In the genomic region with DNA sequence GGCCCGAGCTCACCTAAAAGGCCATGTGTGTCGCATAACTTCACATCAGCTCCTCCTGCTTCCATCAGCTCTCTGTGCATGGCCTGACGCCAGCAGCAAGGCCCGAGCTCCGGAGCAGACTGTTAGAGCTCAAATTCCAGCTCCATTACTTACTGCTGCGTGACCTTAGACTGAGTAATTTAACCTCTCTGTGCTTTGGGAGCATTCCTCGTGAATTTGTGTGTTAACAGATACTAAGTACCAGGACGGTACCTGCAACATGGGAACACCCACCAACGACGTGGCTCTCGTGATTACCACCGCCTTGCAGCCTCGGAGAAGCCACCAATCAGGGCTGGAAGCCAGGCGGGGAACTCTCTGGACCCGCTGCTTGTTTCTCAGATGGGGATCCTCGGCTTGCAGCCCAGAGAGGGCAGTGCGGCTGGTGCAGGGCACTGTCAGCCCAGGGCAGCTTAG, we compare ENCODE assay signal across 1 cellular context.
TF ChIP-seq lines count a peak whose summit lies in the region.

No MANE protein-coding gene starts in this region.

TF ChIP-seq in WTC11, 78 proteins besides CTCF, POLR2A, EP300 and RAD21 (continued from another document):
- TF ChIP-seq, protein P1, sequence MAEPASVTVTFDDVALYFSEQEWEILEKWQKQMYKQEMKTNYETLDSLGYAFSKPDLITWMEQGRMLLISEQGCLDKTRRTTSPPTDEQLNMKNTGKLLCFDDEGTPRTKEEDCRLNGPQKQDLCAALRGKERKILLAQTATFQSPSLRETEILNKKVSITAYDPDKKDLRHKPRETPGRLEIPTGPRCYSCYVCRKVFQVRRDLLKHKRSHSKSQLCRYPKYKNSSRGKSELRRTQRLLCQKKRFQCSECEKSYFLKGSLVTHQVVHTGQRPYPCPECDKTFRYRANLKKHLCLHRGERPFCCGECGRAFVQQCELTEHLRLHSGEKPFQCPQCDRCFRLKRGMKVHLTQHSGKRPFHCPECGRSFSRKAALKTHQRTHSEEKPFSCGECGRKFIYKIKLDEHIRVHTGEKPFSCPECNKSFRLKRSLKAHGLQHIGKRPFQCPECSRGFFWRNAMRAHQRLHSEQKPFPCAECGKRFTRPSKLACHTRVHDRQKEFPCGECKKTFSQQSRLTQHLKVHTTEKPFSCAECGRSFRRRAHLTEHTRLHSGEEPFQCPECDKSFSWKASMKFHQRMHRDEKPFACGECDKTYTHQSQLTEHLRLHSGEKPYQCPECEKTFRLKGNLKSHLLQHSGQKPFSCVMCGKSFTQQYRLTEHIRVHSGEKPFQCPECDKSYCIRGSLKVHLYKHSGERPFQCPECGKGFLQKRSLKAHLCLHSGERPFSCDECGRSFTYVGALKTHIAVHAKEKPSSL (CRISPR knock-in tag; conservative IDR thresholded peaks at IDR 0.05) = no peak
- TF ChIP-seq, protein P2, sequence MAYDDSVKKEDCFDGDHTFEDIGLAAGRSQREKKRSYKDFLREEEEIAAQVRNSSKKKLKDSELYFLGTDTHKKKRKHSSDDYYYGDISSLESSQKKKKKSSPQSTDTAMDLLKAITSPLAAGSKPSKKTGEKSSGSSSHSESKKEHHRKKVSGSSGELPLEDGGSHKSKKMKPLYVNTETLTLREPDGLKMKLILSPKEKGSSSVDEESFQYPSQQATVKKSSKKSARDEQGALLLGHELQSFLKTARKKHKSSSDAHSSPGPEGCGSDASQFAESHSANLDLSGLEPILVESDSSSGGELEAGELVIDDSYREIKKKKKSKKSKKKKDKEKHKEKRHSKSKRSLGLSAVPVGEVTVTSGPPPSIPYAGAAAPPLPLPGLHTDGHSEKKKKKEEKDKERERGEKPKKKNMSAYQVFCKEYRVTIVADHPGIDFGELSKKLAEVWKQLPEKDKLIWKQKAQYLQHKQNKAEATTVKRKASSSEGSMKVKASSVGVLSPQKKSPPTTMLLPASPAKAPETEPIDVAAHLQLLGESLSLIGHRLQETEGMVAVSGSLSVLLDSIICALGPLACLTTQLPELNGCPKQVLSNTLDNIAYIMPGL (CRISPR knock-in tag; IDR thresholded peaks at IDR 0.05) = no peak
- no peak for TF ChIP-seq MYBL2 (CRISPR knock-in tag; IDR thresholded peaks at IDR 0.05)
- TF ChIP-seq, protein P3, sequence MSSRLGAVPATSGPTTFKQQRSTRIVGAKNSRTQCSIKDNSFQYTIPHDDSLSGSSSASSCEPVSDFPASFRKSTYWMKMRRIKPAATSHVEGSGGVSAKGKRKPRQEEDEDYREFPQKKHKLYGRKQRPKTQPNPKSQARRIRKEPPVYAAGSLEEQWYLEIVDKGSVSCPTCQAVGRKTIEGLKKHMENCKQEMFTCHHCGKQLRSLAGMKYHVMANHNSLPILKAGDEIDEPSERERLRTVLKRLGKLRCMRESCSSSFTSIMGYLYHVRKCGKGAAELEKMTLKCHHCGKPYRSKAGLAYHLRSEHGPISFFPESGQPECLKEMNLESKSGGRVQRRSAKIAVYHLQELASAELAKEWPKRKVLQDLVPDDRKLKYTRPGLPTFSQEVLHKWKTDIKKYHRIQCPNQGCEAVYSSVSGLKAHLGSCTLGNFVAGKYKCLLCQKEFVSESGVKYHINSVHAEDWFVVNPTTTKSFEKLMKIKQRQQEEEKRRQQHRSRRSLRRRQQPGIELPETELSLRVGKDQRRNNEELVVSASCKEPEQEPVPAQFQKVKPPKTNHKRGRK (CRISPR knock-in tag; IDR thresholded peaks at IDR 0.05; ENCODE audit: borderline replicate concordance) = no peak
- TF ChIP-seq, protein P4, sequence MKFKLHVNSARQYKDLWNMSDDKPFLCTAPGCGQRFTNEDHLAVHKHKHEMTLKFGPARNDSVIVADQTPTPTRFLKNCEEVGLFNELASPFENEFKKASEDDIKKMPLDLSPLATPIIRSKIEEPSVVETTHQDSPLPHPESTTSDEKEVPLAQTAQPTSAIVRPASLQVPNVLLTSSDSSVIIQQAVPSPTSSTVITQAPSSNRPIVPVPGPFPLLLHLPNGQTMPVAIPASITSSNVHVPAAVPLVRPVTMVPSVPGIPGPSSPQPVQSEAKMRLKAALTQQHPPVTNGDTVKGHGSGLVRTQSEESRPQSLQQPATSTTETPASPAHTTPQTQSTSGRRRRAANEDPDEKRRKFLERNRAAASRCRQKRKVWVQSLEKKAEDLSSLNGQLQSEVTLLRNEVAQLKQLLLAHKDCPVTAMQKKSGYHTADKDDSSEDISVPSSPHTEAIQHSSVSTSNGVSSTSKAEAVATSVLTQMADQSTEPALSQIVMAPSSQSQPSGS (CRISPR knock-in tag; IDR thresholded peaks at IDR 0.05; ENCODE audit: borderline replicate concordance, low read depth) = no peak
